ENCODE assay signal across 26 cellular contexts in the genomic region with DNA sequence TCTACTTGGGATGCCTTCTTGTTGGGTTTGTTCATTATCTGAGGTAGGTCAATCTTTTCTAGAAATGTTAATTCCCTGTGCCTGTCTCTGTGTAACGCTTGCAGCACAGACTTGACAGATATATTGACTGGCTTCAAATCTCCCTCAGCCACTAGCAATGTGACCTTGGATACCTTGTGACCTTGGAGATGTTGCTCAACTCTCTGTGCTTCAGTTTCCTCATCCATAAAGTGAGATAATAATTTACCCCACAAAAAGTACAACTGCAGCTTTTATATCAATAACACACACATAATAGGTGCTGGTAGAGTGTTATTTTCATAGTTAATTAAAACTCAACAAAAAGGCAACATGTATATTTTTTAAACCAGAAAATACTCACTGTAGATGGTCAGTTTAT. TPM values are rescaled to one million over a fixed set of nuclear protein-coding genes. Genes with fewer than 3 reads are reported as not detected.
"Had no signal": no experiment of that assay in that cellular context is flagged by ENCODE, and none has a peak within 500 bp of the region (broad histone marks: within the 10 kb centered on the region; RNA-seq: fewer than 3 reads in every experiment).

No MANE protein-coding gene starts in this region.

- H3K4me1 Mint-ChIP-seq: mesothelial cell of epicardium; nephron; stimulated activated effector memory CD8-positive, alpha-beta T cell treated with anti-CD3 and anti-CD28 coated beads, Interleukin-12 subunit alpha, Interleukin-12 subunit beta, amount 100 ng/mL, for 72 hours had no signal

- H3K27me3 Mint-ChIP-seq: naive thymus-derived CD4-positive, alpha-beta T cell; progenitor cell of endocrine pancreas; stimulated activated naive CD8-positive, alpha-beta T cell treated with anti-CD3 and anti-CD28 coated beads, Interleukin-15, Interleukin-2, amounts not matched to agents 100 ng/mL and 50 ng/mL, for 24 hours had no signal

- H3K27ac ChIP-seq: heart right ventricle, hepatocyte, left ventricle myocardium inferior, ovary, right atrium auricular region, skin epidermis, suprapubic skin, thoracic aorta, tibial artery, upper lobe of right lung had no signal

- H3K4me2 ChIP-seq: hepatocyte had no signal

- DNase-seq: heart right ventricle; left ventricle myocardium inferior; mesendoderm; naive thymus-derived CD4-positive, alpha-beta T cell; ovary; stimulated activated CD4-positive, alpha-beta T cell treated with anti-CD3 and anti-CD28 coated beads, Interleukin-12 subunit alpha, Interleukin-12 subunit beta, amount 100 ng/mL, for 4 hours; stimulated activated CD4-positive, alpha-beta T cell treated with anti-CD3 and anti-CD28 coated beads, Interleukin-15, amount 100 ng/mL, for 24 hours; stimulated activated CD4-positive, alpha-beta T cell treated with anti-CD3 and anti-CD28 coated beads, Interleukin-4, amount 100 ng/mL, for 24 hours; stimulated activated naive CD4-positive, alpha-beta T cell; tibial artery; trophoblast cell; upper lobe of right lung had no signal

- H3K4me3 Mint-ChIP-seq: mesothelial cell of epicardium; naive thymus-derived CD4-positive, alpha-beta T cell; nephron; neural crest cell; stimulated activated effector memory CD8-positive, alpha-beta T cell treated with anti-CD3 and anti-CD28 coated beads, Interleukin-12 subunit alpha, Interleukin-12 subunit beta, amount 100 ng/mL, for 72 hours; stimulated activated naive CD8-positive, alpha-beta T cell treated with anti-CD3 and anti-CD28 coated beads, Interleukin-15, Interleukin-2, amounts not matched to agents 100 ng/mL and 50 ng/mL, for 24 hours had no signal

- H3K27ac Mint-ChIP-seq: mesothelial cell of epicardium; nephron; progenitor cell of endocrine pancreas; stimulated activated effector memory CD8-positive, alpha-beta T cell treated with anti-CD3 and anti-CD28 coated beads, Interleukin-12 subunit alpha, Interleukin-12 subunit beta, amount 100 ng/mL, for 72 hours; stimulated activated naive CD8-positive, alpha-beta T cell treated with anti-CD3 and anti-CD28 coated beads, Interleukin-15, Interleukin-2, amounts not matched to agents 100 ng/mL and 50 ng/mL, for 24 hours had no signal

- H3K9me3 Mint-ChIP-seq: mesothelial cell of epicardium; naive thymus-derived CD4-positive, alpha-beta T cell; nephron; stimulated activated effector memory CD8-positive, alpha-beta T cell treated with anti-CD3 and anti-CD28 coated beads, Interleukin-12 subunit alpha, Interleukin-12 subunit beta, amount 100 ng/mL, for 72 hours; stimulated activated naive CD8-positive, alpha-beta T cell treated with anti-CD3 and anti-CD28 coated beads, Interleukin-15, Interleukin-2, amounts not matched to agents 100 ng/mL and 50 ng/mL, for 24 hours had no signal

- H3K4me3 ChIP-seq: heart right ventricle, hepatocyte, left ventricle myocardium inferior, lung, ovary, right atrium auricular region, skin epidermis, suprapubic skin, thoracic aorta, tibial artery, upper lobe of right lung had no signal

- H3K4me1 ChIP-seq: heart right ventricle, left ventricle myocardium inferior, right atrium auricular region, suprapubic skin, tibial artery, upper lobe of right lung had no signal

- H3K9me3 ChIP-seq: heart right ventricle, left ventricle myocardium inferior, ovary, right atrium auricular region, suprapubic skin, thoracic aorta, tibial artery, upper lobe of right lung had no signal

- H3K36me3 Mint-ChIP-seq: mesothelial cell of epicardium had no signal

- ATAC-seq: heart right ventricle; naive thymus-derived CD4-positive, alpha-beta T cell; sciatic nerve; stimulated activated effector memory CD8-positive, alpha-beta T cell treated with anti-CD3 and anti-CD28 coated beads, Interleukin-12 subunit alpha, Interleukin-12 subunit beta, amount 100 ng/mL, for 72 hours; upper lobe of right lung had no signal

- H3K36me3 ChIP-seq: heart right ventricle, left ventricle myocardium inferior, ovary, right atrium auricular region, suprapubic skin, thoracic aorta, tibial artery, upper lobe of right lung had no signal

- H3K79me2 ChIP-seq: hepatocyte had no signal

- H3K27me3 ChIP-seq: hepatocyte, ovary, right atrium auricular region, tibial artery, upper lobe of right lung had no signal

- H2AFZ ChIP-seq: hepatocyte had no signal

RNA-seq across cellular contexts. Expression of a gene that starts 52.9 kb away (rescaled TPM):
- total RNA-seq: mesothelial cell of epicardium, progenitor cell of endocrine pancreas, pulmonary artery endothelial cell had no signal
